In genomic region chr14:93789366-93790130, GRCh38 we compare ENCODE assay signal across 1 cellular context.
TF ChIP-seq lines count a peak whose summit lies in the region.

No MANE protein-coding gene starts in this region.

TF ChIP-seq in A549, 52 proteins besides CTCF, POLR2A, EP300 and RAD21:
- TF ChIP-seq JUNB (IDR thresholded peaks at IDR 0.05): no peak
- TF ChIP-seq SMC3 (IDR thresholded peaks at IDR 0.05): no peak
- no peak for TF ChIP-seq MAZ (IDR thresholded peaks at IDR 0.05; ENCODE audit: borderline replicate concordance, low read depth, low read length)
- no peak for TF ChIP-seq ESRRA (IDR thresholded peaks at IDR 0.05; ENCODE audit: borderline replicate concordance, low read length)
- no peak for TF ChIP-seq TFCP2L1 (CRISPR knock-in tag; IDR thresholded peaks at IDR 0.05)
- TF ChIP-seq HMGXB4 (CRISPR knock-in tag; IDR thresholded peaks at IDR 0.05; ENCODE audit: borderline replicate concordance): no peak
- TF ChIP-seq SREBF2 (IDR thresholded peaks at IDR 0.05): no peak
- TF ChIP-seq RNF2 (IDR thresholded peaks at IDR 0.05; ENCODE audit: borderline replicate concordance, low read depth): no peak
- no peak for TF ChIP-seq HEYL (CRISPR knock-in tag; IDR thresholded peaks at IDR 0.05)
- TF ChIP-seq ZFP36 (IDR thresholded peaks at IDR 0.05; ENCODE audit: borderline replicate concordance, partially characterized antibody): no peak
- no peak for TF ChIP-seq HOXB5 (CRISPR knock-in tag; IDR thresholded peaks at IDR 0.05)
- no peak for TF ChIP-seq CHD2 (IDR thresholded peaks at IDR 0.05; ENCODE audit: low read length, partially characterized antibody)
- TF ChIP-seq MAX (IDR thresholded peaks at IDR 0.05): no peak
- no peak for TF ChIP-seq NR3C1 (IDR thresholded peaks at IDR 0.05)
- TF ChIP-seq USF2 (IDR thresholded peaks at IDR 0.05): no peak
- TF ChIP-seq JUN (IDR thresholded peaks at IDR 0.05): no peak
- no peak for TF ChIP-seq MYC (IDR thresholded peaks at IDR 0.05; ENCODE audit: borderline replicate concordance, low read length)
